In the genomic region with DNA sequence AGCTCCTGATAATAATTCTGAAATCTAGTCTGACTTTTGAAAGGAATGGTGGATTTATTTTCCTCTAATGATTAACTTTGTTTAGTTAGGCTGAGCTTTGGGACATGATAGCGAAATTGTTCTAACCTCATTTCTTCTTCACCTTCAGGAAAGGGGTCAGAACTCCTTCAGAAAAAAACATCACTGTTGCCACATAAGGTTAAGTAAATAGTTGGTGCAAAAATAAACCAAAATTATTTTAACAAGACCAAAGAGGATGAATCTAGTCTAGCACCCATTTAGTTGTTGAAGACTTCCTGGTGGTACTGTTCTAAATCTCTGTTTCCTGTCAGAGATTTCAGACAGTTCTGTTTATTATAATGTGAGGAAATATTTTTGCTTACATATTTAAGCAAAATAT, we compare ENCODE assay signal across 23 cellular contexts.
"Had no signal": no experiment of that assay in that cellular context is flagged by ENCODE, and none has a peak within 500 bp of the region (broad histone marks: within the 10 kb centered on the region; RNA-seq: fewer than 3 reads in every experiment).

No MANE protein-coding gene starts in this region.

- H3K4me3 ChIP-seq: dorsolateral prefrontal cortex, gastrocnemius medialis, heart right ventricle, left ventricle myocardium inferior, lung, psoas muscle, testis had no signal

- H3K9me3 ChIP-seq: gastrocnemius medialis, psoas muscle, testis had no signal

- DNase-seq: cortex of kidney; dorsolateral prefrontal cortex; effector CD8-positive, alpha-beta T cell; gastrocnemius medialis; heart right ventricle; hypothalamus; islet precursor cell; left ventricle myocardium inferior; mesenchymal stem cell; midbrain; nephron progenitor cell; psoas muscle; retina; stimulated activated CD4-positive, alpha-beta T cell treated with anti-CD3 and anti-CD28 coated beads, Interleukin-2, amount 100 ng/mL, for 24 hours; stimulated activated CD4-positive, alpha-beta T cell treated with anti-CD3 and anti-CD28 coated beads, Interleukin-4, amount 100 ng/mL, for 4 hours; stimulated activated naive B cell treated with anti-CD40 and anti-IgM and Interleukin-4, amounts not matched to agents 10 μg/mL and 1 μg/mL and 100 μg/mL, for 72 hours; stimulated activated naive CD8-positive, alpha-beta T cell treated with anti-CD3 and anti-CD28 coated beads, Interleukin-15, amount 100 ng/mL, for 72 hours; testis; trophoblast cell had no signal

- ATAC-seq: esophagus mucosa; gastrocnemius medialis; heart right ventricle; psoas muscle; sciatic nerve; stimulated activated naive B cell treated with anti-CD40 and anti-IgM and Interleukin-4, amounts not matched to agents 10 μg/mL and 1 μg/mL and 100 μg/mL, for 72 hours; stimulated activated naive CD8-positive, alpha-beta T cell treated with anti-CD3 and anti-CD28 coated beads, Interleukin-15, amount 100 ng/mL, for 72 hours had no signal

- H3K27ac ChIP-seq: dorsolateral prefrontal cortex, gastrocnemius medialis, heart right ventricle, left ventricle myocardium inferior, parathyroid adenoma, psoas muscle, testis had no signal

- H3K27ac Mint-ChIP-seq: stimulated activated naive CD8-positive, alpha-beta T cell treated with anti-CD3 and anti-CD28 coated beads, Interleukin-15, amount 100 ng/mL, for 72 hours had no signal

- H3K4me3 Mint-ChIP-seq: nephron progenitor cell; stimulated activated naive B cell treated with anti-CD40 and anti-IgM and Interleukin-4, amounts not matched to agents 10 μg/mL and 1 μg/mL and 100 μg/mL, for 72 hours; stimulated activated naive CD8-positive, alpha-beta T cell treated with anti-CD3 and anti-CD28 coated beads, Interleukin-15, amount 100 ng/mL, for 72 hours had no signal

- H3K27me3 Mint-ChIP-seq: stimulated activated naive B cell treated with anti-CD40 and anti-IgM and Interleukin-4, amounts not matched to agents 10 μg/mL and 1 μg/mL and 100 μg/mL, for 72 hours; stimulated activated naive CD8-positive, alpha-beta T cell treated with anti-CD3 and anti-CD28 coated beads, Interleukin-15, amount 100 ng/mL, for 72 hours had no signal

- H3K27me3 ChIP-seq: dorsolateral prefrontal cortex, gastrocnemius medialis, heart right ventricle, testis had no signal

- H3K9ac ChIP-seq: parathyroid adenoma had no signal

- H3K4me1 ChIP-seq: gastrocnemius medialis, psoas muscle, testis had no signal

- H3K36me3 ChIP-seq: gastrocnemius medialis, heart right ventricle, left ventricle myocardium inferior had no signal
